In the genomic region with DNA sequence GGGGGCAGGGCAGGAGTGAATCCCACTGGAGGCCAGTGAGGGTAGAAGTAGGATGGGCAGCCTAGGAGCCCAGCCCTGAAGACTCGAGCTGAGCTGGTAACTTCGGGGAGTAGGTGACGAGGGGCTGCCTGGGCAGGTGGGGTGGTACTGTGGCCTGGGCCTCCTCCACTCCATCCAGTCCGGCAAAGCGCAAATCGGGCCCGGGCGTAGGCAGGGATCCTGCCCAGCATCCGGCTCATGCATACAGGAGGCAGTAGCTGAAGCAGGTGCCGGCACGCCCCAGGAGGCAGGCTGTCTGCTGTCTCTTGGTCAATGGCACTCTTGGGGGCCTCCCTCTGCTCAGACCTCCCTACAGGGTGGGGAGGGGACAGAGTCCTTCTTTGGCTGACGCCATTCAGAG, we compare ENCODE assay signal across 19 cellular contexts. TPM values are rescaled to one million over a fixed set of nuclear protein-coding genes. Genes with fewer than 3 reads are reported as not detected.
DNase-seq lines count a peak whose midpoint lies in the region; ATAC-seq lines count a peak whose summit lies in the region.
"Had no signal": no experiment of that assay in that cellular context is flagged by ENCODE, and none has a peak within 500 bp of the region (broad histone marks: within the 10 kb centered on the region; RNA-seq: fewer than 3 reads in every experiment).

No MANE protein-coding gene starts in this region.

- H2BK12ac ChIP-seq in neuronal stem cell (ENCODE audit: low read length) (no peak overlapping the region), mesenchymal stem cell (ENCODE audit: low read length in 2 of 2) (no peak overlapping the region)

- no peaks in the 10 kb centered on the region for H3K27me3 Mint-ChIP-seq in activated T-cell treated with anti-CD3 and anti-CD28 coated beads, Interleukin-2, amount 50 U/mL, for 24 hours
- H3K27me3 Mint-ChIP-seq in activated T-cell treated with anti-CD3 and anti-CD28 coated beads, Interleukin-2, amount 50 U/mL, for 72 hours (ENCODE audit: low read depth) = no peaks in the 10 kb centered on the region
- no peaks in the 10 kb centered on the region for H3K27me3 Mint-ChIP-seq in CD8-positive, alpha-beta memory T cell
- no peaks in the 10 kb centered on the region for H3K27me3 Mint-ChIP-seq in T-helper 17 cell

- no peak overlapping the region for H4K8ac ChIP-seq in neuronal stem cell (ENCODE audit: low read depth, low read length)
- no peak overlapping the region for H4K8ac ChIP-seq in mesenchymal stem cell (ENCODE audit: low read length)

- no peak overlapping the region for H3K4me3 ChIP-seq in CD8-positive, alpha-beta memory T cell (ENCODE audit: low read length)
- H3K4me3 ChIP-seq in neuronal stem cell (ENCODE audit: low read length in 2 of 2) (no peak overlapping the region), mesenchymal stem cell (ENCODE audit: insufficient read depth in 1 of 2, low read depth in 1 of 2, low read length in 2 of 2) (no peak overlapping the region)
- H3K4me3 ChIP-seq: HAP-1 had no signal

- H3K27me3 ChIP-seq in CD8-positive, alpha-beta memory T cell (ENCODE audit: insufficient read depth, low read length, poor library complexity, severe bottlenecking) = no peaks in the 10 kb centered on the region
- H3K27me3 ChIP-seq in neuronal stem cell (ENCODE audit: control insufficient read depth in 3 of 3, insufficient read depth in 3 of 3, low read depth in 1 of 3, low read length in 3 of 3) (peaks cover 0 to 15% (median 0%) of the 10 kb centered on the region in 3 experiments), mesenchymal stem cell (ENCODE audit: control insufficient read depth in 1 of 2, insufficient read depth in 1 of 2, low read length in 2 of 2) (peaks cover 0 to 11% of the 10 kb centered on the region in 2 experiments)

- CTCF ChIA-PET in CD8-positive, alpha-beta memory T cell (lab: Charles Lee) = interaction anchor here (1.1 to 2.7 kb wide), 6 partner anchors 10 to 44 kb away, joined by 4 to 13 read pairs (median 8); no protein-coding TSS in a partner anchor

- H2BK15ac ChIP-seq in neuronal stem cell (ENCODE audit: low read length) (no peak overlapping the region), mesenchymal stem cell (ENCODE audit: low read depth, poor library complexity, severe bottlenecking) (no peak overlapping the region)

- no peak for ATAC-seq in activated T-cell treated with anti-CD3 and anti-CD28 coated beads, Interleukin-2, amount 50 U/mL, for 72 hours (replicated peaks in 1 of 2)
- ATAC-seq in T-helper 17 cell (no peak), GM21825 (IDR thresholded peaks at IDR 0.05; ENCODE audit: unreplicated experiment) (no peak), GM18868 (IDR thresholded peaks at IDR 0.05; ENCODE audit: unreplicated experiment) (no peak)

- no peak overlapping the region for H3K27ac ChIP-seq in CD8-positive, alpha-beta memory T cell (ENCODE audit: low read depth, low read length)
- no peak overlapping the region for H3K27ac ChIP-seq in neuronal stem cell (replicated peaks; ENCODE audit: low read length)
- no peak overlapping the region for H3K27ac ChIP-seq in mesenchymal stem cell (ENCODE audit: low read length, poor library complexity, severe bottlenecking)
- H3K27ac ChIP-seq: HL-60 had no signal

- H3K36me3 ChIP-seq in CD8-positive, alpha-beta memory T cell (ENCODE audit: insufficient read depth, low read length) = peaks cover 10% of the 10 kb centered on the region
- H3K36me3 ChIP-seq in neuronal stem cell (replicated peaks in 1 of 2; ENCODE audit: control insufficient read depth in 2 of 2, insufficient read depth in 2 of 2, low read length in 2 of 2) = peaks cover 31 to 67% of the 10 kb centered on the region in 2 donors
- peaks cover 37 to 89% of the 10 kb centered on the region in 2 experiments for H3K36me3 ChIP-seq in mesenchymal stem cell (ENCODE audit: control insufficient read depth in 1 of 2, insufficient read depth in 2 of 2, low read depth in 1 of 2, low read length in 2 of 2)
- H3K36me3 ChIP-seq: HAP-1 had no signal

- H2AFZ ChIP-seq in neuronal stem cell (ENCODE audit: low read length) (no peak overlapping the region), mesenchymal stem cell (ENCODE audit: low read depth, low read length) (no peak overlapping the region)

- H3K23ac ChIP-seq in neuronal stem cell (ENCODE audit: low read depth, low read length, poor library complexity) = peak overlapping the region; percentile 65
- H3K23ac ChIP-seq in mesenchymal stem cell (ENCODE audit: low read length in 2 of 2) = no peak overlapping the region

- peak overlapping the region; percentile 23 for H3K4ac ChIP-seq in neuronal stem cell (ENCODE audit: low read length)
- no peak overlapping the region for H3K4ac ChIP-seq in mesenchymal stem cell (ENCODE audit: low read depth in 1 of 2, low read length in 2 of 2)

- H3K4me1 ChIP-seq in CD8-positive, alpha-beta memory T cell (ENCODE audit: insufficient read depth, low read length) = peaks cover 36% of the 10 kb centered on the region
- H3K4me1 ChIP-seq in neuronal stem cell (ENCODE audit: control insufficient read depth in 2 of 2, insufficient read depth in 1 of 2, low read depth in 1 of 2, low read length in 2 of 2) = peaks cover 0 to 3% of the 10 kb centered on the region in 2 donors
- H3K4me1 ChIP-seq in mesenchymal stem cell (ENCODE audit: control insufficient read depth, insufficient read depth, low read depth, low read length) = no peaks in the 10 kb centered on the region
- H3K4me1 ChIP-seq: HAP-1 had no signal

- no peak overlapping the region for H2AK5ac ChIP-seq in neuronal stem cell (ENCODE audit: low read depth, low read length)
- no peak overlapping the region for H2AK5ac ChIP-seq in mesenchymal stem cell (ENCODE audit: low read length, severe bottlenecking)

- H3K27ac Mint-ChIP-seq in activated T-cell treated with anti-CD3 and anti-CD28 coated beads, Interleukin-2, amount 50 U/mL, for 24 hours = no peak overlapping the region
- no peak overlapping the region for H3K27ac Mint-ChIP-seq in activated T-cell treated with anti-CD3 and anti-CD28 coated beads, Interleukin-2, amount 50 U/mL, for 72 hours
- peak overlapping the region in 5 of 8 donors; percentile 9 to 98 (median 87) for H3K27ac Mint-ChIP-seq in CD8-positive, alpha-beta memory T cell
- H3K27ac Mint-ChIP-seq in T-helper 17 cell = peak overlapping the region; percentile 100

- H2BK5ac ChIP-seq in neuronal stem cell (ENCODE audit: low read length) (peak overlapping the region; percentile 24), mesenchymal stem cell (ENCODE audit: low read depth, low read length, poor library complexity, severe bottlenecking) (no peak overlapping the region)

- H3K9me3 Mint-ChIP-seq in activated T-cell treated with anti-CD3 and anti-CD28 coated beads, Interleukin-2, amount 50 U/mL, for 24 hours = no peaks in the 10 kb centered on the region
- H3K9me3 Mint-ChIP-seq in activated T-cell treated with anti-CD3 and anti-CD28 coated beads, Interleukin-2, amount 50 U/mL, for 72 hours = no peaks in the 10 kb centered on the region
- no peaks in the 10 kb centered on the region for H3K9me3 Mint-ChIP-seq in CD8-positive, alpha-beta memory T cell

- DNase-seq in activated T-cell treated with anti-CD3 and anti-CD28 coated beads, Interleukin-2, amount 50 U/mL, for 24 hours = no peak
- DNase-seq in activated T-cell treated with anti-CD3 and anti-CD28 coated beads, Interleukin-2, amount 50 U/mL, for 72 hours = no peak
- no peak for DNase-seq in CD8-positive, alpha-beta memory T cell
- DNase-seq in T-helper 17 cell = no peak
- no peak for DNase-seq in neuronal stem cell (ENCODE audit: low spot score)
- no peak for DNase-seq in mesenchymal stem cell
- DNase-seq: C1 segment of cervical spinal cord, Calu3, DMS53, NCI-H1417, NCI-H187 treated with DMSO at 0.1 percent for 48 hours, NCI-H345, SHP77 treated with DMSO at 0.1 percent for 48 hours had no signal

- no peak overlapping the region for H3K14ac ChIP-seq in neuronal stem cell (ENCODE audit: low read length)
- H3K14ac ChIP-seq in mesenchymal stem cell (ENCODE audit: low read length in 2 of 2) = no peak overlapping the region

- no peaks in the 10 kb centered on the region for H3K9me3 ChIP-seq in CD8-positive, alpha-beta memory T cell (ENCODE audit: low read length)
- no peaks in the 10 kb centered on the region for H3K9me3 ChIP-seq in T-helper 17 cell (ENCODE audit: control insufficient read depth, low read length, poor library complexity, severe bottlenecking)
- H3K9me3 ChIP-seq in neuronal stem cell (replicated peaks in 1 of 2; ENCODE audit: control insufficient read depth in 2 of 2, insufficient read depth in 1 of 2, low read depth in 1 of 2, low read length in 2 of 2) = peaks cover 0 to 2% of the 10 kb centered on the region in 2 donors
- H3K9me3 ChIP-seq in mesenchymal stem cell (ENCODE audit: control insufficient read depth, low read length) = no peaks in the 10 kb centered on the region
- H3K9me3 ChIP-seq: HAP-1 had no signal

- H3K4me2 ChIP-seq in neuronal stem cell (ENCODE audit: insufficient read depth, low read length, poor library complexity, severe bottlenecking) (no peak overlapping the region), mesenchymal stem cell (ENCODE audit: low read length, poor library complexity, severe bottlenecking) (no peak overlapping the region)

- H3K79me1 ChIP-seq in neuronal stem cell (ENCODE audit: low read depth, low read length) (no peaks in the 10 kb centered on the region), mesenchymal stem cell (replicated peaks; ENCODE audit: low read length, poor library complexity, severe bottlenecking) (no peaks in the 10 kb centered on the region)

- H2BK120ac ChIP-seq in neuronal stem cell (ENCODE audit: low read depth, low read length) = no peak overlapping the region
- no peak overlapping the region for H2BK120ac ChIP-seq in mesenchymal stem cell (ENCODE audit: low read depth, low read length)

- peak overlapping the region; percentile 63 for H3K9ac ChIP-seq in neuronal stem cell (ENCODE audit: low read depth, low read length, poor library complexity)
- no peak overlapping the region for H3K9ac ChIP-seq in mesenchymal stem cell (ENCODE audit: low read length)

- peak overlapping the region; percentile 28 for H3K18ac ChIP-seq in neuronal stem cell (ENCODE audit: low read length)
- no peak overlapping the region for H3K18ac ChIP-seq in mesenchymal stem cell (ENCODE audit: low read depth in 1 of 2, low read length in 2 of 2)

- H3K4me1 Mint-ChIP-seq in activated T-cell treated with anti-CD3 and anti-CD28 coated beads, Interleukin-2, amount 50 U/mL, for 24 hours (ENCODE audit: low read depth) = peaks cover 27% of the 10 kb centered on the region
- peaks cover 26% of the 10 kb centered on the region for H3K4me1 Mint-ChIP-seq in activated T-cell treated with anti-CD3 and anti-CD28 coated beads, Interleukin-2, amount 50 U/mL, for 72 hours (ENCODE audit: low read depth)
- H3K4me1 Mint-ChIP-seq in CD8-positive, alpha-beta memory T cell = peaks cover 18 to 35% (median 25%) of the 10 kb centered on the region in 3 donors
- H3K4me1 Mint-ChIP-seq in T-helper 17 cell = peaks cover 23% of the 10 kb centered on the region

- peaks cover 28% of the 10 kb centered on the region for H3K36me3 Mint-ChIP-seq in activated T-cell treated with anti-CD3 and anti-CD28 coated beads, Interleukin-2, amount 50 U/mL, for 24 hours (ENCODE audit: low read depth)
- H3K36me3 Mint-ChIP-seq in activated T-cell treated with anti-CD3 and anti-CD28 coated beads, Interleukin-2, amount 50 U/mL, for 72 hours (ENCODE audit: insufficient read depth in 2 of 2) = peaks cover 9 to 13% of the 10 kb centered on the region in 2 donors
- H3K36me3 Mint-ChIP-seq in CD8-positive, alpha-beta memory T cell = peaks cover 9 to 26% (median 11%) of the 10 kb centered on the region in 3 donors
- H3K36me3 Mint-ChIP-seq in T-helper 17 cell (ENCODE audit: low read depth) = peaks cover 16% of the 10 kb centered on the region

- POLR2A ChIA-PET in CD8-positive, alpha-beta memory T cell (lab: Charles Lee) = interaction anchor here (0.5 kb wide), 1 partner anchor 8 kb away, joined by 3 read pairs; no protein-coding TSS in a partner anchor

- H4K91ac ChIP-seq in neuronal stem cell (ENCODE audit: low read depth, low read length, poor library complexity) = no peak overlapping the region
- no peak overlapping the region for H4K91ac ChIP-seq in mesenchymal stem cell (ENCODE audit: low read length)

- no CpG with 5 or more reads among the region's 12 CpGs for WGBS in neuronal stem cell (ENCODE audit: extremely low coverage in 2 of 2, insufficient read length in 2 of 2, insufficient replicate concordance in 1 of 2), 2 donors
- 95% methylated on average over 12 of the region's 12 CpGs for whole genome bisulfite sequencing in mesenchymal stem cell

- peak overlapping the region; percentile 15 for H3K4me3 Mint-ChIP-seq in activated T-cell treated with anti-CD3 and anti-CD28 coated beads, Interleukin-2, amount 50 U/mL, for 24 hours
- H3K4me3 Mint-ChIP-seq in activated T-cell treated with anti-CD3 and anti-CD28 coated beads, Interleukin-2, amount 50 U/mL, for 72 hours = no peak overlapping the region
- H3K4me3 Mint-ChIP-seq in CD8-positive, alpha-beta memory T cell = peak overlapping the region in 3 of 7 donors; percentile 62 to 98 (median 69)
- no peak overlapping the region for H3K4me3 Mint-ChIP-seq in T-helper 17 cell

RNA-seq across cellular contexts. Expression of a gene that starts 1.3 kb away (rescaled TPM):
- total RNA-seq in activated T-cell treated with anti-CD3 and anti-CD28 coated beads, Interleukin-2, amount 50 U/mL, for 72 hours = 100 to 1,000 TPM in 1 of 2 donors, 10 to 100 TPM in 1; 89.2 to 101 TPM
- 100 to 1,000 TPM in 1 of 2 experiments, 10 to 100 TPM in 1; 90.8 to 100 TPM for total RNA-seq in CD8-positive, alpha-beta memory T cell
- polyA plus RNA-seq in CD8-positive, alpha-beta memory T cell = 30.0 TPM
- total RNA-seq in T-helper 17 cell = 100 to 1,000 TPM; 393 to 433 TPM
- 14.5 TPM for polyA plus RNA-seq in neuronal stem cell (2013, experiment 1 of 2)
- polyA plus RNA-seq in neuronal stem cell (2013, experiment 2 of 2) = 14.1 TPM
- polyA plus RNA-seq in mesenchymal stem cell (2013, experiment 1 of 2) = 2.9 TPM
- polyA plus RNA-seq in mesenchymal stem cell (2013, experiment 2 of 2) = 2.4 TPM

RNA-seq across cellular contexts. Expression of a gene that starts 24.2 kb away (rescaled TPM):
- 1 to 10 TPM; 2.6 to 3.2 TPM for total RNA-seq in activated T-cell treated with anti-CD3 and anti-CD28 coated beads, Interleukin-2, amount 50 U/mL, for 72 hours
- 1 to 10 TPM; 2.2 to 2.6 TPM for total RNA-seq in CD8-positive, alpha-beta memory T cell
- 1.0 TPM for polyA plus RNA-seq in CD8-positive, alpha-beta memory T cell
- 10 to 100 TPM; 10.8 to 12.8 TPM for total RNA-seq in T-helper 17 cell
- polyA plus RNA-seq in neuronal stem cell (2013, experiment 1 of 2) = 18.8 TPM
- polyA plus RNA-seq in neuronal stem cell (2013, experiment 2 of 2) = 18.8 TPM
- polyA plus RNA-seq in mesenchymal stem cell (2013, experiment 1 of 2) = 6.5 TPM
- 6.7 TPM for polyA plus RNA-seq in mesenchymal stem cell (2013, experiment 2 of 2)

RNA-seq across cellular contexts. Expression of a gene that starts 42.6 kb away (rescaled TPM):
- 1 to 10 TPM; 1.3 to 2.0 TPM for total RNA-seq in activated T-cell treated with anti-CD3 and anti-CD28 coated beads, Interleukin-2, amount 50 U/mL, for 72 hours
- total RNA-seq in CD8-positive, alpha-beta memory T cell = under 1 TPM; 0.28 to 0.60 TPM
- 0.48 TPM for polyA plus RNA-seq in CD8-positive, alpha-beta memory T cell
- total RNA-seq in T-helper 17 cell = 10 to 100 TPM; 13.2 to 15.7 TPM
- 3.5 TPM for polyA plus RNA-seq in neuronal stem cell (2013, experiment 1 of 2)
- polyA plus RNA-seq in neuronal stem cell (2013, experiment 2 of 2) = 3.6 TPM
- 0.06 TPM for polyA plus RNA-seq in mesenchymal stem cell (2013, experiment 1 of 2)
- not detected for polyA plus RNA-seq in mesenchymal stem cell (2013, experiment 2 of 2)
- total RNA-seq: A673, OCI-LY7 had no signal

RNA-seq across cellular contexts. Expression of a gene that starts 47.5 kb away (rescaled TPM):
- total RNA-seq in activated T-cell treated with anti-CD3 and anti-CD28 coated beads, Interleukin-2, amount 50 U/mL, for 72 hours = 1 to 10 TPM in 1 of 2 donors, under 1 TPM in 1; 0.44 to 1.2 TPM
- under 1 TPM; 0.18 to 0.35 TPM for total RNA-seq in CD8-positive, alpha-beta memory T cell
- not detected for polyA plus RNA-seq in CD8-positive, alpha-beta memory T cell
- total RNA-seq in T-helper 17 cell = not detected
- 0.26 TPM for polyA plus RNA-seq in neuronal stem cell (2013, experiment 1 of 2)
- 0.22 TPM for polyA plus RNA-seq in neuronal stem cell (2013, experiment 2 of 2)
- 0.07 TPM for polyA plus RNA-seq in mesenchymal stem cell (2013, experiment 1 of 2)
- 0.05 TPM for polyA plus RNA-seq in mesenchymal stem cell (2013, experiment 2 of 2)
- total RNA-seq: A673, Calu3, OCI-LY7 had no signal

Comparison
In these comparisons a context has a peak if more than half of its experiments do, and no peak if none do; other contexts are left out.
1. H3K27ac Mint-ChIP-seq: peak in CD8-positive, alpha-beta memory T cell (5 of 8) and T-helper 17 cell (single experiment); none in activated T-cell treated with anti-CD3 and anti-CD28 coated beads, Interleukin-2, amount 50 U/mL, for 24 hours (single experiment) and activated T-cell treated with anti-CD3 and anti-CD28 coated beads, Interleukin-2, amount 50 U/mL, for 72 hours (single experiment).
2. RNA of a gene that starts 42.6 kb away (total RNA-seq): 13.2 to 15.7 TPM in T-helper 17 cell; 1.3 to 2.0 TPM in activated T-cell treated with anti-CD3 and anti-CD28 coated beads, Interleukin-2, amount 50 U/mL, for 72 hours and 0.28 to 0.60 TPM in CD8-positive, alpha-beta memory T cell; every median in the first group is over 4 times any median in the second.